In the genomic region with DNA sequence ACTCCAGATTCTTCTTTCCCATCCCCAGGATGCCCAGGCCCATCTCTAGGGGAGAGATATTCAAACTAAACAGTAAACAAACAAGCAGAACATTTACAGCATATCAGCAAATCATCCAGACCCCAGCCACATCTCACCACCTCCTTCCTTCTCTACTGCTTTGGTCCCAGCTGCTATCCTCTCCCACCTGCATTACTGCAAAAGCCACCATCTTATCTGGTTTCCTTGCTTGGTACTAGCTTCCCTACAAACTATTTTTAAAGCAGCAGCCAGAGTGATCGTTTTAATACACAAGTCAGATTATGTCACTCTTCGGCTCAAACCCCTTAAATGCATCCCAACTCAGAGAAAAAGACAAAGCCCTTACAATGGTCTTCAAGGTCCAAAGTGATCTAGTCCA, we compare ENCODE assay signal across 14 cellular contexts. TPM values are rescaled to one million over a fixed set of nuclear protein-coding genes. Genes with fewer than 3 reads are reported as not detected.
A peak's percentile ranks its signal among the peaks of the same experiment; 100 is the strongest.
DNase-seq lines count a peak whose midpoint lies in the region; ATAC-seq, FAIRE-seq and TF ChIP-seq lines count a peak whose summit lies in the region.
"Had no signal": no experiment of that assay in that cellular context is flagged by ENCODE, and none has a peak within 500 bp of the region (broad histone marks: within the 10 kb centered on the region; RNA-seq: fewer than 3 reads in every experiment).

No MANE protein-coding gene starts in this region.

- TF ChIP-seq POLR2A in spleen (IDR thresholded peaks at IDR 0.05) = no peak

- H3K27me3 ChIP-seq in OCI-LY3 (ENCODE audit: low read depth, low read length) = no peaks in the 10 kb centered on the region
- no peaks in the 10 kb centered on the region for H3K27me3 ChIP-seq in spleen (replicated peaks in 1 of 7)
- H3K27me3 ChIP-seq: MG63 had no signal

- H3K36me3 ChIP-seq in OCI-LY3 (replicated peaks; ENCODE audit: low read depth, low read length) = peaks cover 24% of the 10 kb centered on the region
- H3K36me3 ChIP-seq in spleen = no peaks in the 10 kb centered on the region

- H3K4me2 ChIP-seq in OCI-LY3 (ENCODE audit: low read length) = peak overlapping the region; percentile 91

- H3K9ac ChIP-seq in OCI-LY3 (ENCODE audit: low read length) = peak overlapping the region; percentile 49; the same call in 1 of the 2 replicates

- H3K4me1 Mint-ChIP-seq in T-helper 1 cell treated with Interleukin-12 subunit alpha and Interleukin-12 subunit beta and Interleukin-4 antibody, amounts not matched to agents 30 μg/mL and 1 μg/mL, for 36 hours (ENCODE audit: low read depth) = peaks cover 54% of the 10 kb centered on the region
- H3K4me1 Mint-ChIP-seq in dendritic cell treated with granulocyte-macrophage colony-stimulating factor and Interleukin-4, amounts not matched to agents 40 ng/mL and 50 ng/mL, for 4 days (ENCODE audit: low read depth) = peaks cover 65% of the 10 kb centered on the region

- peaks cover 92% of the 10 kb centered on the region for H3K79me2 ChIP-seq in OCI-LY3 (ENCODE audit: low read length)

- H3K27ac ChIP-seq in OCI-LY3 (ENCODE audit: low read length) (peak overlapping the region; percentile 89), spleen (peak overlapping the region; percentile 78 to 94 (median 88))
- H3K27ac ChIP-seq: 22Rv1, RWPE1 had no signal

- H3K27ac Mint-ChIP-seq in T-helper 1 cell treated with Interleukin-12 subunit alpha and Interleukin-12 subunit beta and Interleukin-4 antibody, amounts not matched to agents 30 μg/mL and 1 μg/mL, for 36 hours = peak overlapping the region; percentile 95
- H3K27ac Mint-ChIP-seq in dendritic cell treated with granulocyte-macrophage colony-stimulating factor and Interleukin-4, amounts not matched to agents 40 ng/mL and 50 ng/mL, for 4 days = peak overlapping the region; percentile 70

- H3K9me3 ChIP-seq in OCI-LY3 (ENCODE audit: insufficient read depth, low read length) (no peaks in the 10 kb centered on the region), spleen (no peaks in the 10 kb centered on the region)
- H3K9me3 ChIP-seq: MG63 had no signal

- H3K4me1 ChIP-seq in OCI-LY3 (ENCODE audit: low read length) = peaks cover 74% of the 10 kb centered on the region
- H3K4me1 ChIP-seq in spleen = peaks cover 57 to 94% (median 81%) of the 10 kb centered on the region in 6 donors

- intact Hi-C loops in dendritic cell treated with granulocyte-macrophage colony-stimulating factor and Interleukin-4, amounts not matched to agents 40 ng/mL and 50 ng/mL, for 4 days (cut with micrococcal nuclease) = loop anchor here (5.0 kb wide), 1 partner anchor 80 kb away; no protein-coding TSS in a partner anchor
- intact Hi-C loops in spleen (cut with DNase I; ENCODE audit: low total_unique reads) = no loop called here

- TF ChIP-seq CTCF in OCI-LY3 (IDR thresholded peaks at IDR 0.05; ENCODE audit: low read depth, low read length) = no peak
- TF ChIP-seq CTCF in spleen (IDR thresholded peaks at IDR 0.05 in 8 of 11, conservative IDR thresholded peaks at IDR 0.05 in 3 of 11) = no peak

- no peak overlapping the region for H2AFZ ChIP-seq in OCI-LY3 (ENCODE audit: low read depth, low read length)

- no peaks in the 10 kb centered on the region for H3K9me3 Mint-ChIP-seq in T-helper 1 cell treated with Interleukin-12 subunit alpha and Interleukin-12 subunit beta and Interleukin-4 antibody, amounts not matched to agents 30 μg/mL and 1 μg/mL, for 36 hours
- H3K9me3 Mint-ChIP-seq in dendritic cell treated with granulocyte-macrophage colony-stimulating factor and Interleukin-4, amounts not matched to agents 40 ng/mL and 50 ng/mL, for 4 days = no peaks in the 10 kb centered on the region

- H3K36me3 Mint-ChIP-seq in T-helper 1 cell treated with Interleukin-12 subunit alpha and Interleukin-12 subunit beta and Interleukin-4 antibody, amounts not matched to agents 30 μg/mL and 1 μg/mL, for 36 hours (ENCODE audit: low read depth) = peaks cover 24% of the 10 kb centered on the region
- peaks cover 36% of the 10 kb centered on the region for H3K36me3 Mint-ChIP-seq in dendritic cell treated with granulocyte-macrophage colony-stimulating factor and Interleukin-4, amounts not matched to agents 40 ng/mL and 50 ng/mL, for 4 days (ENCODE audit: low read depth)

- no peak for ATAC-seq in HG02759 (IDR thresholded peaks at IDR 0.05; ENCODE audit: unreplicated experiment)

- FAIRE-seq in frontal cortex (lab: Jason Lieb, UNC) = no peak

- H3K4me3 ChIP-seq in OCI-LY3 (ENCODE audit: low read length) (no peak overlapping the region), spleen (peak overlapping the region in 1 of 8 donors; percentile 67)

- no peaks in the 10 kb centered on the region for H3K27me3 Mint-ChIP-seq in T-helper 1 cell treated with Interleukin-12 subunit alpha and Interleukin-12 subunit beta and Interleukin-4 antibody, amounts not matched to agents 30 μg/mL and 1 μg/mL, for 36 hours (ENCODE audit: low read depth)
- peaks cover 12% of the 10 kb centered on the region for H3K27me3 Mint-ChIP-seq in dendritic cell treated with granulocyte-macrophage colony-stimulating factor and Interleukin-4, amounts not matched to agents 40 ng/mL and 50 ng/mL, for 4 days

- WGBS in spleen, 5 donors = 30 to 63% (median 51%) methylated on average over 2 of the region's 2 CpGs

- no peak for DNase-seq in T-helper 1 cell
- DNase-seq in spleen = no peak
- DNase-seq in AG20443 (ENCODE audit: low spot score) = no peak
- DNase-seq in frontal cortex (ENCODE audit: low spot score in 2 of 2) = no peak
- DNase-seq: activated CD4-positive, CD25-positive, alpha-beta regulatory T cell; head of caudate nucleus; MG63 had no signal

- H4K20me1 ChIP-seq in OCI-LY3 (ENCODE audit: insufficient read depth, low read length) = peaks cover 35% of the 10 kb centered on the region

- H3K4me3 Mint-ChIP-seq in T-helper 1 cell treated with Interleukin-12 subunit alpha and Interleukin-12 subunit beta and Interleukin-4 antibody, amounts not matched to agents 30 μg/mL and 1 μg/mL, for 36 hours = peak overlapping the region; percentile 72
- no peak overlapping the region for H3K4me3 Mint-ChIP-seq in dendritic cell treated with granulocyte-macrophage colony-stimulating factor and Interleukin-4, amounts not matched to agents 40 ng/mL and 50 ng/mL, for 4 days

RNA-seq across cellular contexts. Expression of gene LYSMD2, which starts 4.8 kb away (rescaled TPM):
- total RNA-seq in spleen = 10 to 100 TPM; 18.1 to 41.7 (median 24.2) TPM
- polyA plus RNA-seq in spleen = 10 to 100 TPM; 32.7 to 39.0 (median 35.5) TPM
- 30.6 TPM for total RNA-seq in frontal cortex

RNA-seq across cellular contexts. Expression of gene TMOD2, which starts 18.7 kb away (rescaled TPM):
- total RNA-seq in spleen (10 to 100 TPM in 6 of 7 donors, 1 to 10 TPM in 1; 9.0 to 21.1 (median 15.9) TPM), frontal cortex (198 TPM)
- 1 to 10 TPM; 1.3 to 2.6 (median 1.6) TPM for polyA plus RNA-seq in spleen

RNA-seq across cellular contexts. Expression of gene SCG3, which starts 51.4 kb away (rescaled TPM):
- under 1 TPM in 1 of 7 donors, not detected in 6; 0.16 TPM for total RNA-seq in spleen
- polyA plus RNA-seq in spleen = under 1 TPM in 1 of 3 donors, not detected in 2; 0.06 TPM
- 37.9 TPM for total RNA-seq in frontal cortex
- total RNA-seq: NCI-H460 had no signal

Comparison
In these comparisons a context has a peak if more than half of its experiments do, and no peak if none do; other contexts are left out.
1. RNA of gene SCG3, which starts 51.4 kb away (total RNA-seq): 37.9 TPM in frontal cortex (single experiment); 0.16 TPM in spleen; every median in the first group is over 10 times any median in the second.